In genomic region chr14:73227812-73228781, GRCh38 we compare ENCODE assay signal across 9 cellular contexts. TPM values are rescaled to one million over a fixed set of nuclear protein-coding genes. Genes with fewer than 3 reads are reported as not detected.
DNase-seq lines count a peak whose midpoint lies in the region; ATAC-seq and TF ChIP-seq lines count a peak whose summit lies in the region.
"Had no signal": no experiment of that assay in that cellular context is flagged by ENCODE, and none has a peak within 500 bp of the region (broad histone marks: within the 10 kb centered on the region; RNA-seq: fewer than 3 reads in every experiment).

No MANE protein-coding gene starts in this region.

- H3K4me1 ChIP-seq in SJSA1 (replicated peaks) (peaks cover 31% of the 10 kb centered on the region), psoas muscle (peaks cover 3% of the 10 kb centered on the region)

- H3K4me3 ChIP-seq in SJSA1, result no peak overlapping the region
- H3K4me3 ChIP-seq in fibroblast of pulmonary artery (replicated peaks; ENCODE audit: low read depth, low read length), result peak overlapping the region; percentile 29
- no peak overlapping the region for H3K4me3 ChIP-seq in psoas muscle

- 25 to 34% (median 29%) methylated on average over 25 of the region's 25 CpGs for WGBS in psoas muscle, 3 donors

- intact Hi-C loops in psoas muscle (cut with DNase I), result no loop called here

- no peaks in the 10 kb centered on the region for H3K9me3 ChIP-seq in SJSA1 (replicated peaks)
- no peaks in the 10 kb centered on the region for H3K9me3 ChIP-seq in psoas muscle

- ATAC-seq in psoas muscle, result peak; percentile 29 to 55 (median 46)
- ATAC-seq in HG03159 (IDR thresholded peaks at IDR 0.05; ENCODE audit: unreplicated experiment), result no peak
- ATAC-seq in GM19452 (IDR thresholded peaks at IDR 0.05; ENCODE audit: unreplicated experiment), result no peak

- H3K27ac ChIP-seq in SJSA1, result peak overlapping the region; percentile 38
- no peak overlapping the region for H3K27ac ChIP-seq in psoas muscle

- TF ChIP-seq CTCF in fibroblast of pulmonary artery (IDR thresholded peaks at IDR 0.05; ENCODE audit: low read length, missing control alignments) (no peak), psoas muscle (IDR thresholded peaks at IDR 0.05) (no peak)

- DNase-seq in EH (ENCODE audit: low read depth) (peak; percentile 80), SJSA1 (ENCODE audit: low read depth in 1 of 2, low spot score in 2 of 2) (peak; percentile 93 to 95), fibroblast of pulmonary artery (ENCODE audit: low read depth) (peak; percentile 98), psoas muscle (peak; percentile 68 to 77), NCI-H187 treated with DMSO at 0.1 percent for 48 hours (lab: John Stamatoyannopoulos, UW) (no peak)
- DNase-seq in activated effector memory CD4-positive, alpha-beta T cell treated with anti-CD3 and anti-CD28 coated beads, Interleukin-2, amount 50 U/mL, for 16 hours, result no peak
- DNase-seq: Kasumi-1 had no signal

- no peaks in the 10 kb centered on the region for H3K27me3 ChIP-seq in SJSA1 (replicated peaks)
- H3K27me3 ChIP-seq in psoas muscle (ENCODE audit: insufficient read depth in 3 of 3, low read length in 2 of 3), result peaks cover 0 to 7% (median 0%) of the 10 kb centered on the region in 3 donors

- H3K36me3 ChIP-seq in SJSA1, result no peaks in the 10 kb centered on the region
- peaks cover 0 to under 1% of the 10 kb centered on the region in 2 donors for H3K36me3 ChIP-seq in psoas muscle (ENCODE audit: insufficient read depth in 1 of 2, low read depth in 1 of 2)

RNA-seq across cellular contexts. Expression of gene PAPLN, which starts 9.2 kb away (rescaled TPM):
- 0.38 and 2.4 TPM in 2 replicates for total RNA-seq in SJSA1 (2014; rRNA removed; shearing (Covaris generic))
- under 1 TPM; 0.26 to 0.79 (median 0.50) TPM for total RNA-seq in psoas muscle
- polyA plus RNA-seq in psoas muscle, result under 1 TPM; 0.38 to 0.52 (median 0.44) TPM

Comparison
In these comparisons a context has a peak if more than half of its experiments do, and no peak if none do; other contexts are left out.
1. DNase-seq: peak in EH (single experiment), SJSA1 (2 of 2), fibroblast of pulmonary artery (single experiment) and psoas muscle (2 of 2); none in activated effector memory CD4-positive, alpha-beta T cell treated with anti-CD3 and anti-CD28 coated beads, Interleukin-2, amount 50 U/mL, for 16 hours (single experiment) and NCI-H187 treated with DMSO at 0.1 percent for 48 hours (single experiment).
2. ATAC-seq: peak in psoas muscle (4 of 4); none in HG03159 (single experiment) and GM19452 (single experiment).